8 cellular contexts compared by ENCODE assay signal in genomic region chr1:12620142-12620865, GRCh38. TPM values are rescaled to one million over a fixed set of nuclear protein-coding genes. Genes with fewer than 3 reads are reported as not detected.
DNase-seq lines count a peak whose midpoint lies in the region; ATAC-seq, FAIRE-seq and TF ChIP-seq lines count a peak whose summit lies in the region.

No MANE protein-coding gene starts in this region.

- no peaks in the 10 kb centered on the region for H3K27me3 Mint-ChIP-seq in central memory CD8-positive, alpha-beta T cell

- no peak for TF ChIP-seq CTCF in SK-N-SH (IDR thresholded peaks at IDR 0.05)

- H3K4me1 ChIP-seq in SK-N-SH (ENCODE audit: control insufficient read depth in 1 of 2, insufficient read depth in 2 of 2, low read depth in 1 of 2, low read length in 1 of 2) = peaks cover 29 to 34% of the 10 kb centered on the region in 2 experiments; a peak in 3 of 4 replicates

- H3K27me3 ChIP-seq in SK-N-SH (ENCODE audit: insufficient read depth) = no peaks in the 10 kb centered on the region

- H3K27ac Mint-ChIP-seq in central memory CD8-positive, alpha-beta T cell (ENCODE audit: low read depth) = peak overlapping the region; percentile 64

- no peaks in the 10 kb centered on the region for H4K20me1 ChIP-seq in SK-N-SH (ENCODE audit: insufficient read depth)

- H3K9me3 ChIP-seq in SK-N-SH = no peaks in the 10 kb centered on the region

- peaks cover 17% of the 10 kb centered on the region for H3K36me3 Mint-ChIP-seq in central memory CD8-positive, alpha-beta T cell (ENCODE audit: insufficient read depth)

- H3K9me2 ChIP-seq in SK-N-SH = no peaks in the 10 kb centered on the region

- peaks cover 18% of the 10 kb centered on the region for H3F3A ChIP-seq in SK-N-SH (replicated peaks; ENCODE audit: insufficient read depth)

- peak overlapping the region; percentile 99 for H3K4me3 Mint-ChIP-seq in central memory CD8-positive, alpha-beta T cell

- H3K27ac ChIP-seq in SK-N-SH (ENCODE audit: low read depth in 2 of 2, low read length in 1 of 2) = no peak overlapping the region

- no peaks in the 10 kb centered on the region for H3K36me3 ChIP-seq in SK-N-SH (replicated peaks in 1 of 2; ENCODE audit: control insufficient read depth in 1 of 2, insufficient read depth in 2 of 2, low read length in 1 of 2)

- FAIRE-seq in RCC 7860 (lab: Jason Lieb, UNC) = no peak

- WGBS in SK-N-SH (ENCODE audit: low lambda C conversion rate) = 48% methylated on average over 9 of the region's 10 CpGs

- no peak for ATAC-seq in SK-N-SH treated with all-trans-retinoic acid at 6 μM for 48 hours
- ATAC-seq in central memory CD8-positive, alpha-beta T cell (replicated peaks; ENCODE audit: extremely low read depth, poor library complexity, severe bottlenecking) = no peak
- ATAC-seq in HG03442 (IDR thresholded peaks at IDR 0.05; ENCODE audit: unreplicated experiment) = no peak
- ATAC-seq in GM19463 (IDR thresholded peaks at IDR 0.05; ENCODE audit: unreplicated experiment) = no peak
- ATAC-seq in HG02840 (IDR thresholded peaks at IDR 0.05; ENCODE audit: low FRiP score, unreplicated experiment) = no peak

- TF ChIP-seq RAD21 in SK-N-SH (IDR thresholded peaks at IDR 0.05; ENCODE audit: low read length) = no peak

- H3K4me2 ChIP-seq in SK-N-SH = peak overlapping the region; percentile 86; the same call in 1 of the 2 replicates

- CTCF ChIA-PET in SK-N-SH (lab: Yijun Ruan, JAX) = interaction anchor here (0.5 to 7.2 kb wide), 50 partner anchors 9 to 495 kb away, joined by 3 to 135 read pairs (median 4); partner anchors contain the start of gene AADACL4

- TF ChIP-seq EP300 in SK-N-SH (IDR thresholded peaks at IDR 0.05; ENCODE audit: borderline replicate concordance in 1 of 2, low read depth in 1 of 2, low read length in 1 of 2) = no peak

- H3K9ac ChIP-seq in SK-N-SH = no peak overlapping the region

- no peak overlapping the region for H2AFZ ChIP-seq in SK-N-SH (ENCODE audit: low read depth)

- no peak overlapping the region; a peak in 1 of 4 replicates for H3K4me3 ChIP-seq in SK-N-SH (ENCODE audit: low read depth in 2 of 2, low read length in 1 of 2)

- POLR2A ChIA-PET in SK-N-SH (lab: Yijun Ruan, JAX) = no interaction called here

- peaks cover 43% of the 10 kb centered on the region for H3K4me1 Mint-ChIP-seq in central memory CD8-positive, alpha-beta T cell

- no peaks in the 10 kb centered on the region for H3K9me3 Mint-ChIP-seq in central memory CD8-positive, alpha-beta T cell

- H3K79me2 ChIP-seq in SK-N-SH (ENCODE audit: insufficient read depth) = no peaks in the 10 kb centered on the region

- no peak for DNase-seq in SK-N-SH
- peak; percentile 48 for DNase-seq in RCC 7860 (ENCODE audit: low spot score)
- no peak for DNase-seq in central memory CD8-positive, alpha-beta T cell (ENCODE audit: low spot score in 2 of 2)
- peak; percentile 54 for DNase-seq in stimulated activated CD8-positive, alpha-beta memory T cell treated with anti-CD3 and anti-CD28 coated beads, Interleukin-4, amount 100 ng/mL, for 48 hours

TF ChIP-seq in SK-N-SH, 30 proteins besides CTCF, POLR2A, EP300 and RAD21 (continues in another document):
- no peak for TF ChIP-seq TCF12 (IDR thresholded peaks at IDR 0.05)
- TF ChIP-seq RXRA (IDR thresholded peaks at IDR 0.05; ENCODE audit: borderline replicate concordance, low read depth) = no peak
- no peak for TF ChIP-seq GABPA (IDR thresholded peaks at IDR 0.05; ENCODE audit: low read depth)
- TF ChIP-seq JUND (IDR thresholded peaks at IDR 0.05) = no peak
- no peak for TF ChIP-seq TAF1 (IDR thresholded peaks at IDR 0.05; ENCODE audit: borderline replicate concordance, low read depth, low read length)
- no peak for TF ChIP-seq USF2 (IDR thresholded peaks at IDR 0.05; ENCODE audit: borderline replicate concordance, low read depth, low read length)
- no peak for TF ChIP-seq SMC3 (IDR thresholded peaks at IDR 0.05; ENCODE audit: low read depth, low read length)
- TF ChIP-seq NRF1 (IDR thresholded peaks at IDR 0.05; ENCODE audit: low read depth, low read length) = no peak
- no peak for TF ChIP-seq MEF2A (IDR thresholded peaks at IDR 0.05; ENCODE audit: borderline replicate concordance, low read depth)
- TF ChIP-seq TEAD4 (IDR thresholded peaks at IDR 0.05; ENCODE audit: borderline replicate concordance, insufficient read depth) = no peak
- TF ChIP-seq ZBTB33 (IDR thresholded peaks at IDR 0.05; ENCODE audit: borderline replicate concordance, low read depth) = no peak
- TF ChIP-seq MXI1 (IDR thresholded peaks at IDR 0.05; ENCODE audit: low read depth, low read length) = no peak
- no peak for TF ChIP-seq ELF1 (IDR thresholded peaks at IDR 0.05)
- TF ChIP-seq EZH2phosphoT487 (IDR thresholded peaks at IDR 0.05; ENCODE audit: borderline replicate concordance, low read depth) = no peak
- no peak for TF ChIP-seq SIN3A (IDR thresholded peaks at IDR 0.05; ENCODE audit: borderline replicate concordance, low read depth, low read length)

TF ChIP-seq in SK-N-SH treated with all-trans-retinoic acid at 6 μM for 48 hours, 23 proteins besides CTCF, POLR2A, EP300 and RAD21:
- TF ChIP-seq TOX (CRISPR knock-in tag; IDR thresholded peaks at IDR 0.05; ENCODE audit: borderline replicate concordance) = no peak

RNA-seq across cellular contexts. Expression of gene DHRS3, which starts 2.3 kb away (rescaled TPM):
- 29.6 and 44.8 TPM in 2 replicates for polyA plus RNA-seq in SK-N-SH (2012; rRNA removed)
- 17.6 and 26.3 TPM in 2 replicates for polyA plus RNA-seq in SK-N-SH (2012; cell fraction: cytosol; rRNA removed)
- polyA plus RNA-seq in SK-N-SH (2012; cell fraction: nucleus; rRNA removed) = 41.9 and 43.1 TPM in 2 replicates

RNA-seq across cellular contexts. Expression of gene AADACL4, which starts 23.6 kb away (rescaled TPM):
- 0.32 and 0.59 TPM in 2 replicates for polyA plus RNA-seq in SK-N-SH (2012; rRNA removed)
- polyA plus RNA-seq in SK-N-SH (2012; cell fraction: cytosol; rRNA removed) = 0.21 and 0.23 TPM in 2 replicates
- polyA plus RNA-seq in SK-N-SH (2012; cell fraction: nucleus; rRNA removed) = 2.5 TPM in 2 replicates

Comparison
In these comparisons a context has a peak if more than half of its experiments do, and no peak if none do; other contexts are left out.
1. DNase-seq: peak in RCC 7860 (single experiment) and stimulated activated CD8-positive, alpha-beta memory T cell treated with anti-CD3 and anti-CD28 coated beads, Interleukin-4, amount 100 ng/mL, for 48 hours (single experiment); none in SK-N-SH (single experiment) and central memory CD8-positive, alpha-beta T cell (0 of 2).